Comparison of ENCODE assay signal across 13 cellular contexts in the genomic region with DNA sequence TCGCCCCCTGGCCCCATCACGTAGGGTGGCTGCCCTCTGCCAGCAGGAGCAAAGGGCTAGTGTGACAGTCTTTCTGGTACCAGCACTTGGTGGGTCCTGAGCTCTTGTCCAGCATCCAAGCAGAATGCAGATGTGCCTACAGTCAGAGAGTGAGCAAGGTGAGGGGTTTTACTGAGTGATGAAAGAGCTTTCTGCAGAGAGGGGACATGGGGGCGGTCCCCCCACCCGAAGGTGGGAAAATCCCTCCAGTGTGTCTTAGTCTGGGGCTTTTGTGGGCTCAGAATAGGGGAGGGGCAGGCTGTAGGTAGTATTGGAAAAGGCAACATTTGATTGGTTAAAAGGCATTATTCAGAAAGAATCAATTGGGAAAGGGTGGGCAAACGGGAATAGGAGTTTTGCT.
"Had no signal": no experiment of that assay in that cellular context is flagged by ENCODE, and none has a peak within 500 bp of the region (broad histone marks: within the 10 kb centered on the region; RNA-seq: fewer than 3 reads in every experiment).

No MANE protein-coding gene starts in this region.

- H3K9me3 Mint-ChIP-seq: nephron had no signal

- H3K9me3 ChIP-seq: colonic mucosa, heart left ventricle, SK-N-SH, stomach had no signal

- H3K27ac ChIP-seq: colonic mucosa, heart left ventricle, stomach had no signal

- H3K4me2 ChIP-seq: SK-N-SH had no signal

- H3K4me3 Mint-ChIP-seq: activated CD4-positive, alpha-beta memory T cell treated with anti-CD3 and anti-CD28 coated beads, Interleukin-2, amount 10 ng/mL, durations not matched to agents 7 days and 5 days; nephron had no signal

- ATAC-seq: activated CD4-positive, CD25-positive, alpha-beta regulatory T cell treated with anti-CD3 and anti-CD28 coated beads, Interleukin-2, amount 50 U/mL, for 24 hours; left lobe of liver had no signal

- DNase-seq: activated CD4-positive, alpha-beta memory T cell treated with anti-CD3 and anti-CD28 coated beads, Interleukin-2, amount 10 ng/mL, durations not matched to agents 7 days and 5 days; colonic mucosa; heart left ventricle; islet precursor cell; stimulated activated CD4-positive, alpha-beta T cell treated with anti-CD3 and anti-CD28 coated beads, Interleukin-2, amount 100 ng/mL, for 48 hours; stomach had no signal

- H3K9ac ChIP-seq: SK-N-SH had no signal

- H3K4me3 ChIP-seq: colonic mucosa, heart left ventricle, stomach had no signal

- H3K36me3 ChIP-seq: colonic mucosa, heart left ventricle, stomach had no signal

- FAIRE-seq: frontal cortex, TTC549, urothelium cell line had no signal

- H3K27me3 ChIP-seq: colonic mucosa, heart left ventricle, stomach had no signal

- H3K27me3 Mint-ChIP-seq: activated CD4-positive, alpha-beta memory T cell treated with anti-CD3 and anti-CD28 coated beads, Interleukin-2, amount 10 ng/mL, durations not matched to agents 7 days and 5 days had no signal

- H3K27ac Mint-ChIP-seq: activated CD4-positive, alpha-beta memory T cell treated with anti-CD3 and anti-CD28 coated beads, Interleukin-2, amount 10 ng/mL, durations not matched to agents 7 days and 5 days; nephron had no signal
